ENCODE assay signal across 10 cellular contexts in the genomic region with DNA sequence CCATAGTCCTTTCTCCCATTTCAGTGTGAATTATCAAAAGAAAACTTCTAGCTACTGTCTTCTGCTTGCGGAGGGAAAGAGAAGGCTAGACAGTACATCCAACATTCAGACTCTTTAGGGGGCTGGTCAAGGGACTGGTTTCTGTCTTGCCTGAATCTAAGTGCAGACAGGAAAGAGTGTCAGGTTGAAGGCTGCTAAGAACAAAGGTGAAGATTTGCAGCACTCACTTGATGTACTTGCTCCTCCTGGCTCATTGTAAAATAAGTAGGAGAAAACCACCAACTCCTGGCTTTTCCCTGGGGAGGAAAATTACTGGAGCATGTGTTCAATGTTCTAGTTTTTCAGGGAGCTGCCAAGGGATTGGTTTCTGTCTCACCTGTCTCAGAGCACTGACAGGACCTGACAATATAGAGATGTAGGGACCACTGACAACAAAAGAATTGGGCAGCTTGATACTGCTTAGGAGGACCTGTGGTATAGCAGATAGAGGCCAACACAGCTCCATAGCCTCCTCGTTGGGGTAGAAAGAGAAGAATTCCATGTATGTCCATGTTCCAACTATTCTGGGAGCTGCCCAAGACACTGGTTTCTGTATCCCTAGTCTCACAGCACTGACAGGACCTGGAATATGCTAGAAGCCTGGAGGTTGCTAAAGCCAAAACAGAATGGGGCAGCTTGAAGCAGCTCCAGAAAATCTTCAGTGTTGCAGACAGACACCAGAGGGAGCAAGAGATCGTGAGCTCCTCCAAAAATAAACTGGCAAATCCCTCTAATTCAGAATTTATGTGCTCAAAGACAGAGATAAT. TPM values are rescaled to one million over a fixed set of nuclear protein-coding genes. Genes with fewer than 3 reads are reported as not detected.
DNase-seq lines count a peak whose midpoint lies in the region; ATAC-seq, FAIRE-seq and TF ChIP-seq lines count a peak whose summit lies in the region.
"Had no signal": no experiment of that assay in that cellular context is flagged by ENCODE, and none has a peak within 500 bp of the region (broad histone marks: within the 10 kb centered on the region; RNA-seq: fewer than 3 reads in every experiment).

No MANE protein-coding gene starts in this region.

- no peaks in the 10 kb centered on the region for H3K27me3 Mint-ChIP-seq in glutamatergic neuron (ENCODE audit: unreplicated experiment)
- peaks cover 6% of the 10 kb centered on the region for H3K27me3 Mint-ChIP-seq in activated T-helper 1 cell treated with anti-CD3 and anti-CD28 coated beads, Interleukin-12 subunit alpha, Interleukin-12 subunit beta, Interleukin-2, Interleukin-4 antibody, amounts not matched to agents 30 ng/mL and 10 ng/mL and 1 ng/mL, durations not matched to agents 14 hours and 24 hours and 36 hours (ENCODE audit: insufficient read depth)

- intact Hi-C loops in activated T-helper 1 cell treated with anti-CD3 and anti-CD28 coated beads, Interleukin-12 subunit alpha, Interleukin-12 subunit beta, Interleukin-2, Interleukin-4 antibody, amounts not matched to agents 30 ng/mL and 10 ng/mL and 1 ng/mL, durations not matched to agents 14 hours and 24 hours and 36 hours (cut with micrococcal nuclease), result loop anchor here (1.0 kb wide), 2 partner anchors 27 to 141 kb away; no protein-coding TSS in a partner anchor

- no peak overlapping the region for H3K27ac ChIP-seq in RWPE2 (ENCODE audit: poor library complexity, severe bottlenecking)
- H3K27ac ChIP-seq in stomach smooth muscle (ENCODE audit: low read length), result peak overlapping the region; percentile 60
- H3K27ac ChIP-seq: SJSA1 had no signal

- H3K36me3 ChIP-seq in RWPE2 (ENCODE audit: low read depth), result no peaks in the 10 kb centered on the region
- H3K36me3 ChIP-seq in stomach smooth muscle (ENCODE audit: control insufficient read depth in 2 of 2, insufficient read depth in 2 of 2, low read length in 2 of 2), result no peaks in the 10 kb centered on the region
- H3K36me3 ChIP-seq: SJSA1 had no signal

- no peak overlapping the region for H3K9ac ChIP-seq in stomach smooth muscle (ENCODE audit: low read length in 2 of 2)

- ATAC-seq in RWPE2 (ENCODE audit: low read depth) (peak; percentile 67), GM21515 (IDR thresholded peaks at IDR 0.05; ENCODE audit: unreplicated experiment) (no peak)

- H3K4me3 ChIP-seq in RWPE2 (ENCODE audit: severe bottlenecking) (no peak overlapping the region), stomach smooth muscle (ENCODE audit: low read length in 2 of 2) (no peak overlapping the region)
- H3K4me3 ChIP-seq: SJSA1 had no signal

- H3K27me3 ChIP-seq in RWPE2 (ENCODE audit: insufficient read depth, poor library complexity, severe bottlenecking) (no peaks in the 10 kb centered on the region), stomach smooth muscle (ENCODE audit: control insufficient read depth in 1 of 2, insufficient read depth in 2 of 2, low read length in 2 of 2) (no peaks in the 10 kb centered on the region)
- H3K27me3 ChIP-seq: SJSA1 had no signal

- no peak overlapping the region for H3K4me3 Mint-ChIP-seq in glutamatergic neuron (ENCODE audit: unreplicated experiment)
- H3K4me3 Mint-ChIP-seq in activated T-helper 1 cell treated with anti-CD3 and anti-CD28 coated beads, Interleukin-12 subunit alpha, Interleukin-12 subunit beta, Interleukin-2, Interleukin-4 antibody, amounts not matched to agents 30 ng/mL and 10 ng/mL and 1 ng/mL, durations not matched to agents 14 hours and 24 hours and 36 hours, result no peak overlapping the region
- H3K4me3 Mint-ChIP-seq: naive B cell had no signal

- H3K36me3 Mint-ChIP-seq in glutamatergic neuron (ENCODE audit: unreplicated experiment), result no peaks in the 10 kb centered on the region
- no peaks in the 10 kb centered on the region for H3K36me3 Mint-ChIP-seq in activated T-helper 1 cell treated with anti-CD3 and anti-CD28 coated beads, Interleukin-12 subunit alpha, Interleukin-12 subunit beta, Interleukin-2, Interleukin-4 antibody, amounts not matched to agents 30 ng/mL and 10 ng/mL and 1 ng/mL, durations not matched to agents 14 hours and 24 hours and 36 hours (ENCODE audit: low read depth)
- H3K36me3 Mint-ChIP-seq: naive B cell had no signal

- H3K27ac Mint-ChIP-seq in glutamatergic neuron (ENCODE audit: unreplicated experiment), result no peak overlapping the region
- no peak overlapping the region for H3K27ac Mint-ChIP-seq in activated T-helper 1 cell treated with anti-CD3 and anti-CD28 coated beads, Interleukin-12 subunit alpha, Interleukin-12 subunit beta, Interleukin-2, Interleukin-4 antibody, amounts not matched to agents 30 ng/mL and 10 ng/mL and 1 ng/mL, durations not matched to agents 14 hours and 24 hours and 36 hours
- H3K27ac Mint-ChIP-seq: naive B cell had no signal

- H3K9me3 ChIP-seq in RWPE2 (ENCODE audit: severe bottlenecking), result no peaks in the 10 kb centered on the region
- H3K9me3 ChIP-seq in stomach smooth muscle (ENCODE audit: control insufficient read depth in 2 of 2, low read length in 2 of 2), result no peaks in the 10 kb centered on the region
- H3K9me3 ChIP-seq: SJSA1 had no signal

- TF ChIP-seq POLR2A in H54 (IDR thresholded peaks at IDR 0.05; ENCODE audit: low read depth, low read length), result no peak

- no peaks in the 10 kb centered on the region for H3K9me3 Mint-ChIP-seq in glutamatergic neuron (ENCODE audit: unreplicated experiment)
- no peaks in the 10 kb centered on the region for H3K9me3 Mint-ChIP-seq in activated T-helper 1 cell treated with anti-CD3 and anti-CD28 coated beads, Interleukin-12 subunit alpha, Interleukin-12 subunit beta, Interleukin-2, Interleukin-4 antibody, amounts not matched to agents 30 ng/mL and 10 ng/mL and 1 ng/mL, durations not matched to agents 14 hours and 24 hours and 36 hours

- TF ChIP-seq CTCF in D721Med (IDR thresholded peaks at IDR 0.05; ENCODE audit: insufficient read depth, missing control alignments), result peak; percentile 41
- TF ChIP-seq CTCF in RWPE2 (IDR thresholded peaks at IDR 0.05; ENCODE audit: poor library complexity, severe bottlenecking), result peak; percentile 81
- peak; percentile 24 for TF ChIP-seq CTCF in glutamatergic neuron (IDR thresholded peaks at IDR 0.05; ENCODE audit: partially characterized antibody, unreplicated experiment)

- DNase-seq in D721Med (ENCODE audit: insufficient read length, low spot score) (no peak), H54 (ENCODE audit: insufficient read length, low spot score) (peak; percentile 3), RWPE2 (ENCODE audit: low spot score) (no peak), glutamatergic neuron (no peak), HK-2 (ENCODE audit: unreplicated experiment) (no peak)
- no peak for DNase-seq in activated T-helper 1 cell treated with anti-CD3 and anti-CD28 coated beads, Interleukin-12 subunit alpha, Interleukin-12 subunit beta, Interleukin-2, Interleukin-4 antibody, amounts not matched to agents 30 ng/mL and 10 ng/mL and 1 ng/mL, durations not matched to agents 14 hours and 24 hours and 36 hours (ENCODE audit: low spot score)
- DNase-seq: naive B cell had no signal

- H3K4me1 ChIP-seq in RWPE2 (ENCODE audit: insufficient read depth, poor library complexity, severe bottlenecking), result peaks cover 20% of the 10 kb centered on the region
- peaks cover 2% of the 10 kb centered on the region for H3K4me1 ChIP-seq in stomach smooth muscle (ENCODE audit: control insufficient read depth, insufficient read depth, low read length)
- H3K4me1 ChIP-seq: SJSA1 had no signal

- FAIRE-seq in D721Med (lab: Jason Lieb, UNC) (no peak), H54 (lab: Jason Lieb, UNC) (no peak)

- peaks cover 2% of the 10 kb centered on the region for H3K4me1 Mint-ChIP-seq in glutamatergic neuron (ENCODE audit: low read depth, unreplicated experiment)
- H3K4me1 Mint-ChIP-seq in activated T-helper 1 cell treated with anti-CD3 and anti-CD28 coated beads, Interleukin-12 subunit alpha, Interleukin-12 subunit beta, Interleukin-2, Interleukin-4 antibody, amounts not matched to agents 30 ng/mL and 10 ng/mL and 1 ng/mL, durations not matched to agents 14 hours and 24 hours and 36 hours (ENCODE audit: low read depth), result no peaks in the 10 kb centered on the region
- H3K4me1 Mint-ChIP-seq: naive B cell had no signal

RNA-seq across cellular contexts. Expression of a gene that starts 39.7 kb away (rescaled TPM):
- not detected for total RNA-seq in glutamatergic neuron (ENCODE audit: unreplicated experiment)
- 0.10 TPM in 1 of 2 replicates, not detected in the other for total RNA-seq in activated T-helper 1 cell treated with anti-CD3 and anti-CD28 coated beads, Interleukin-12 subunit alpha, Interleukin-12 subunit beta, Interleukin-2, Interleukin-4 antibody, amounts not matched to agents 30 ng/mL and 10 ng/mL and 1 ng/mL, durations not matched to agents 14 hours and 24 hours and 36 hours

RNA-seq across cellular contexts. Expression of a gene that starts 41.1 kb away (rescaled TPM):
- not detected for total RNA-seq in glutamatergic neuron (ENCODE audit: unreplicated experiment)
- not detected in 2 replicates for total RNA-seq in activated T-helper 1 cell treated with anti-CD3 and anti-CD28 coated beads, Interleukin-12 subunit alpha, Interleukin-12 subunit beta, Interleukin-2, Interleukin-4 antibody, amounts not matched to agents 30 ng/mL and 10 ng/mL and 1 ng/mL, durations not matched to agents 14 hours and 24 hours and 36 hours
- total RNA-seq: SJSA1 had no signal

Comparison
In these comparisons a context has a peak if more than half of its experiments do, and no peak if none do; other contexts are left out.
1. CTCF ChIP-seq: peak in every context shown above with its lines; median percentile 81 in RWPE2; 41 in D721Med; 24 in glutamatergic neuron.